9 cellular contexts compared by ENCODE assay signal in the genomic region with DNA sequence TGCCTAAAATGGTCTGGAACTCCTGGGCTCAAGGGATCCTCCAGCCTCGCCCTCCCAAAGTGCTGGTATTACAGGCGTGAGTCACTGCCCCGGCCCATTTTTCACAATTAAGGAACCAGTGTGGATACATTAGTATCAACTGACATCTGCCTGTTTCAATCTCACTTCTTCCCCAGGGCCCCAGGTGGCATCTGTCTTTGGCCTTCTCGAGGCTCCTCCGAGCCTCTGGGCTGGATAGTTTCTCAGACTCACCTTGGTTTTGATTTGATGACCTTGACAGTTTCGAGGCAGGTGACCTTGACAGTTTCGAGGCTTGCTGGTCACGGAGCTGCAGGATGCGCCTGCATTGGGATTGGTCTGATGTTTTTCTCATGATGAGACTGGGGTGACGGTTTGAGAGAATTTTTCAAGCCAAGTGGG. TPM values are rescaled to one million over a fixed set of nuclear protein-coding genes. Genes with fewer than 3 reads are reported as not detected.
DNase-seq lines count a peak whose midpoint lies in the region; ATAC-seq and TF ChIP-seq lines count a peak whose summit lies in the region.
"Had no signal": no experiment of that assay in that cellular context is flagged by ENCODE, and none has a peak within 500 bp of the region (broad histone marks: within the 10 kb centered on the region; RNA-seq: fewer than 3 reads in every experiment).

No MANE protein-coding gene starts in this region.

- BruUV-seq in HCT116 (replicated peaks; lab: Mats Ljungman, UMichigan) (no TSS peak), PC-3 (replicated peaks; lab: Mats Ljungman, UMichigan) (no TSS peak)

- peaks cover 7% of the 10 kb centered on the region for H3F3A ChIP-seq in DOHH2 (ENCODE audit: control insufficient read depth, insufficient read depth)
- H3F3A ChIP-seq in PC-3 (ENCODE audit: low read length, unreplicated experiment), result peaks cover 6% of the 10 kb centered on the region

- peaks cover 4% of the 10 kb centered on the region for H3K9me3 Mint-ChIP-seq in chondrocyte (ENCODE audit: low read depth)

- intact Hi-C loops in HCT116 (cut with micrococcal nuclease), result no loop called here
- intact Hi-C loops in PC-3 (cut with micrococcal nuclease), result loop anchor here (2.0 kb wide), 3 partner anchors 28 to 74 kb away; no protein-coding TSS in a partner anchor
- intact Hi-C loops in lower lobe of right lung (cut with DNase I), result no loop called here

- H3K4me3 ChIP-seq in DOHH2 (ENCODE audit: low read length) (peak overlapping the region; percentile 53), HCT116 (replicated peaks in 1 of 2; ENCODE audit: low read depth in 1 of 2, low read length in 2 of 2) (peak overlapping the region in 1 of 2 experiments; percentile 26; a peak in 2 of 4 replicates), PC-3 (ENCODE audit: low read length) (peak overlapping the region; percentile 55), lower lobe of right lung (no peak overlapping the region)

- POLR2A ChIA-PET in HCT116 (lab: Charles Lee) (no interaction called here), PC-3 (lab: Charles Lee; ENCODE audit: unreplicated experiment) (no interaction called here)

- no peak for TF ChIP-seq RAD21 in HCT116 (IDR thresholded peaks at IDR 0.05; ENCODE audit: low read depth)

- H3K4me3 Mint-ChIP-seq in chondrocyte (ENCODE audit: unreplicated experiment), result no peak overlapping the region

- H3K9me3 ChIP-seq in DOHH2 (ENCODE audit: control insufficient read depth, insufficient read depth, low read length), result no peaks in the 10 kb centered on the region
- no peaks in the 10 kb centered on the region; a peak in 1 of 4 replicates for H3K9me3 ChIP-seq in HCT116 (ENCODE audit: control insufficient read depth in 1 of 2, insufficient read depth in 1 of 2, low read depth in 1 of 2, low read length in 2 of 2)
- no peaks in the 10 kb centered on the region for H3K9me3 ChIP-seq in PC-3 (ENCODE audit: low read length)
- no peaks in the 10 kb centered on the region for H3K9me3 ChIP-seq in lower lobe of right lung

- H3K36me3 Mint-ChIP-seq in chondrocyte (ENCODE audit: low read depth), result no peaks in the 10 kb centered on the region

- peaks cover 28% of the 10 kb centered on the region for H3K4me1 ChIP-seq in DOHH2 (ENCODE audit: control insufficient read depth, low read length)
- peaks cover 27 to 53% of the 10 kb centered on the region in 2 experiments for H3K4me1 ChIP-seq in HCT116 (ENCODE audit: control insufficient read depth in 1 of 2, insufficient read depth in 2 of 2, low read length in 2 of 2)
- peaks cover 30% of the 10 kb centered on the region for H3K4me1 ChIP-seq in PC-3 (ENCODE audit: insufficient read depth, low read length)
- peaks cover 27% of the 10 kb centered on the region for H3K4me1 ChIP-seq in lower lobe of right lung

- H3K27ac Mint-ChIP-seq in chondrocyte (ENCODE audit: unreplicated experiment), result no peak overlapping the region

- H3K27me3 ChIP-seq in DOHH2 (ENCODE audit: control insufficient read depth, low read length) (peaks cover 82% of the 10 kb centered on the region), HCT116 (ENCODE audit: insufficient read depth, low read length) (no peaks in the 10 kb centered on the region), PC-3 (ENCODE audit: low read length) (no peaks in the 10 kb centered on the region), lower lobe of right lung (ENCODE audit: low read depth) (no peaks in the 10 kb centered on the region)

- peaks cover 10% of the 10 kb centered on the region for H4K20me1 ChIP-seq in DOHH2 (ENCODE audit: control insufficient read depth, insufficient read depth, low read depth, low read length)
- no peaks in the 10 kb centered on the region for H4K20me1 ChIP-seq in HCT116 (ENCODE audit: insufficient read depth)
- H4K20me1 ChIP-seq in PC-3 (ENCODE audit: low read length), result no peaks in the 10 kb centered on the region

- peak overlapping the region; percentile 45 for H3K27ac ChIP-seq in DOHH2 (ENCODE audit: low read depth, low read length)
- peak overlapping the region; percentile 48 for H3K27ac ChIP-seq in HCT116 (ENCODE audit: low read depth, low read length)
- peak overlapping the region; percentile 71 for H3K27ac ChIP-seq in PC-3 (ENCODE audit: low read length)
- peak overlapping the region; percentile 65 for H3K27ac ChIP-seq in lower lobe of right lung

- no peaks in the 10 kb centered on the region for H3K9me2 ChIP-seq in DOHH2 (replicated peaks; ENCODE audit: control insufficient read depth, low read length)
- H3K9me2 ChIP-seq in HCT116 (ENCODE audit: insufficient read depth), result no peaks in the 10 kb centered on the region
- no peaks in the 10 kb centered on the region for H3K9me2 ChIP-seq in PC-3 (replicated peaks; ENCODE audit: low read length)

- H3K79me2 ChIP-seq in DOHH2 (ENCODE audit: control insufficient read depth, low read length) (no peaks in the 10 kb centered on the region), HCT116 (ENCODE audit: insufficient read depth, low read length) (no peaks in the 10 kb centered on the region), PC-3 (ENCODE audit: low read length) (no peaks in the 10 kb centered on the region)

- peaks cover 3% of the 10 kb centered on the region for H3K27me3 Mint-ChIP-seq in chondrocyte (ENCODE audit: low read depth)

- H3K36me3 ChIP-seq in DOHH2 (ENCODE audit: control insufficient read depth, low read length) (no peaks in the 10 kb centered on the region), HCT116 (ENCODE audit: control insufficient read depth in 1 of 2, insufficient read depth in 2 of 2, low read length in 2 of 2) (no peaks in the 10 kb centered on the region), PC-3 (ENCODE audit: low read depth, low read length) (no peaks in the 10 kb centered on the region), lower lobe of right lung (no peaks in the 10 kb centered on the region)

- ATAC-seq in HCT116 (peak; percentile 31), PC-3 (peak; percentile 60), lower lobe of right lung (peak in 1 of 2 donors; percentile 22), HG03045 (IDR thresholded peaks at IDR 0.05; ENCODE audit: unreplicated experiment) (no peak), HG02870 (IDR thresholded peaks at IDR 0.05; ENCODE audit: unreplicated experiment) (no peak)

- DNase-seq in HCT116 (ENCODE audit: low read depth, low spot score) (no peak), PC-3 (peak; percentile 61), lower lobe of right lung (no peak), iPS-NIHi7 (ENCODE audit: extremely low spot score) (no peak), chondrocyte (ENCODE audit: low spot score) (no peak)
- DNase-seq: SW 1271 had no signal

- H2AFZ ChIP-seq in HCT116 (ENCODE audit: low read depth, low read length, poor library complexity, severe bottlenecking) (peak overlapping the region; percentile 86), PC-3 (ENCODE audit: low read length) (peak overlapping the region; percentile 38)

- H3K9ac ChIP-seq in HCT116 (ENCODE audit: low read length) (peak overlapping the region; percentile 48), PC-3 (ENCODE audit: low read length) (peak overlapping the region; percentile 19; the same call in 1 of the 2 replicates)

- H3K4me1 Mint-ChIP-seq in chondrocyte (ENCODE audit: low read depth), result peaks cover 15% of the 10 kb centered on the region

- TF ChIP-seq CTCF in DOHH2 (IDR thresholded peaks at IDR 0.05; ENCODE audit: low read depth, low read length, poor library complexity, severe bottlenecking) (no peak), HCT116 (IDR thresholded peaks at IDR 0.05 in 2 of 3, conservative IDR thresholded peaks at IDR 0.05 in 1 of 3; ENCODE audit: borderline replicate concordance in 1 of 3, insufficient read depth in 1 of 3, low read depth in 2 of 3, low read length in 2 of 3) (no peak), PC-3 (conservative IDR thresholded peaks at IDR 0.05; ENCODE audit: low read depth, low read length) (no peak), lower lobe of right lung (IDR thresholded peaks at IDR 0.05) (no peak), chondrocyte (IDR thresholded peaks at IDR 0.05) (no peak)

- CTCF ChIA-PET in HCT116 (lab: Charles Lee) (no interaction called here), PC-3 (lab: Charles Lee) (interaction anchor here (0.7 kb wide), 1 partner anchor 57 kb away, joined by 3 read pairs; no protein-coding TSS in a partner anchor)

- TF ChIP-seq POLR2A in HCT116 (IDR thresholded peaks at IDR 0.05; ENCODE audit: borderline replicate concordance, extremely low read depth, insufficient read depth, insufficient read length), result no peak

- H3K4me2 ChIP-seq in DOHH2 (ENCODE audit: low read length), result peak overlapping the region; percentile 72
- peak overlapping the region; percentile 79 for H3K4me2 ChIP-seq in HCT116 (ENCODE audit: low read length)
- H3K4me2 ChIP-seq in PC-3 (ENCODE audit: low read length), result peak overlapping the region; percentile 82

- RAD21 ChIA-PET in HCT116 (lab: Charles Lee; ENCODE audit: low non-redundant PET in 1 of 2, low total read pairs in 2 of 2, uncharacterized antibody in 2 of 2, unreplicated experiment in 2 of 2), result interaction anchor here in 1 of 2 experiments (1.1 kb wide), 1 partner anchor 25 kb away, joined by 3 read pairs; no protein-coding TSS in a partner anchor

TF ChIP-seq in HCT116, 20 proteins besides CTCF, POLR2A, EP300 and RAD21 (continues in another document):
- TF ChIP-seq SP1 (IDR thresholded peaks at IDR 0.05; ENCODE audit: low read depth), result no peak
- no peak for TF ChIP-seq EZH2 (IDR thresholded peaks at IDR 0.05)
- TF ChIP-seq SRF (IDR thresholded peaks at IDR 0.05; ENCODE audit: low read depth), result no peak

RNA-seq across cellular contexts. Expression of a gene that starts 41.0 kb away (rescaled TPM):
- total RNA-seq in HCT116 (2021; ENCODE audit: unreplicated experiment) (153 TPM), PC-3 (2014; rRNA removed) (117 and 218 TPM in 2 replicates), lower lobe of right lung (318 TPM), chondrocyte (327 to 390 TPM (median 348 TPM) in 3 replicates)
- polyA plus RNA-seq in HCT116 (2012), result 84.8 and 92.4 TPM in 2 replicates

Comparison
In these comparisons a context has a peak if more than half of its experiments do, and no peak if none do; other contexts are left out.
1. ATAC-seq: peak in HCT116 (single experiment) and PC-3 (single experiment); none in HG03045 (single experiment) and HG02870 (single experiment).
2. Peak in every context shown above with its lines, with median percentiles within 50 percentile points of each other: H3K27ac ChIP-seq and H3K4me2 ChIP-seq.